In the genomic region with DNA sequence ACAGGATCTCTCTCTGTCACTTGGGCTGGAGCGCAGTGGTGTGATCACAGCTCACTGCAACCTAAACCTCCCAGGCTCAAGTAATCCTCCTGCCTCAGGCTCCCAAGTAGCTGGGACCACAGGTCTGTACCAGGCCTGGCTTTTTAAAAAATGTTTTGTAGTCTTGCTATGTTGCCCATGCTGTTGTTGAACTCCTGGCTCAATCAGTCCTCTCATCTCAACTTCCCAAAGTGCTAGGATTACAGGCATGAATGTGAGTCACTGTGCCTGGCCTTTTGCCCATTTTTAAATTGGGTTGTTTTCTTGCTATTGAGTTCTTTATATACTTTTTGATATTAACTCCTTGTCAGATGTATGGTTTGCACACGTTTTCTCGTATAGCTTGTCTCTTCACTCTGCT, we compare ENCODE assay signal across 16 cellular contexts. TPM values are rescaled to one million over a fixed set of nuclear protein-coding genes. Genes with fewer than 3 reads are reported as not detected.
A peak's percentile ranks its signal among the peaks of the same experiment; 100 is the strongest.
DNase-seq lines count a peak whose midpoint lies in the region; ATAC-seq and TF ChIP-seq lines count a peak whose summit lies in the region.
"Had no signal": no experiment of that assay in that cellular context is flagged by ENCODE, and none has a peak within 500 bp of the region (broad histone marks: within the 10 kb centered on the region; RNA-seq: fewer than 3 reads in every experiment).

No MANE protein-coding gene starts in this region.

- TF ChIP-seq CTCF in progenitor cell of endocrine pancreas (IDR thresholded peaks at IDR 0.05; ENCODE audit: unreplicated experiment) (no peak), left ventricle myocardium inferior (IDR thresholded peaks at IDR 0.05; ENCODE audit: borderline replicate concordance) (no peak)

- H3K4me1 Mint-ChIP-seq in progenitor cell of endocrine pancreas (ENCODE audit: low read depth) = peaks cover 5% of the 10 kb centered on the region
- H3K4me1 Mint-ChIP-seq in activated CD4-positive, alpha-beta T cell treated with anti-CD3 and anti-CD28 coated beads, Interleukin-2, amount 10 ng/mL, durations not matched to agents 24 days and 14 days = no peaks in the 10 kb centered on the region

- H3K4me1 ChIP-seq in left ventricle myocardium inferior = peaks cover 10% of the 10 kb centered on the region

- H3K27me3 Mint-ChIP-seq in progenitor cell of endocrine pancreas = no peaks in the 10 kb centered on the region
- H3K27me3 Mint-ChIP-seq in activated CD4-positive, alpha-beta T cell treated with anti-CD3 and anti-CD28 coated beads, Interleukin-2, amount 10 ng/mL, durations not matched to agents 24 days and 14 days = no peaks in the 10 kb centered on the region
- H3K27me3 Mint-ChIP-seq: activated CD8-positive, alpha-beta T cell treated with anti-CD3 and anti-CD28 coated beads for 36 hours; CD4-positive, alpha-beta T cell; stimulated activated naive CD8-positive, alpha-beta T cell treated with anti-CD3 and anti-CD28 coated beads, Interleukin-15, Interleukin-2, amounts not matched to agents 100 ng/mL and 50 ng/mL, for 24 hours had no signal

- H3K9me3 ChIP-seq in left ventricle myocardium inferior (replicated peaks) = peaks cover 4% of the 10 kb centered on the region

- H3K36me3 ChIP-seq in left ventricle myocardium inferior = no peaks in the 10 kb centered on the region
- H3K36me3 ChIP-seq: heart right ventricle had no signal

- no peak overlapping the region for H3K4me3 ChIP-seq in left ventricle myocardium inferior
- H3K4me3 ChIP-seq: coronary artery, heart right ventricle had no signal

- H3K4me3 Mint-ChIP-seq in progenitor cell of endocrine pancreas (ENCODE audit: low read depth) = no peak overlapping the region
- no peak overlapping the region for H3K4me3 Mint-ChIP-seq in activated CD4-positive, alpha-beta T cell treated with anti-CD3 and anti-CD28 coated beads, Interleukin-2, amount 10 ng/mL, durations not matched to agents 24 days and 14 days
- H3K4me3 Mint-ChIP-seq: activated CD8-positive, alpha-beta T cell treated with anti-CD3 and anti-CD28 coated beads for 36 hours; CD4-positive, alpha-beta T cell; stimulated activated naive CD8-positive, alpha-beta T cell treated with anti-CD3 and anti-CD28 coated beads, Interleukin-15, Interleukin-2, amounts not matched to agents 100 ng/mL and 50 ng/mL, for 24 hours had no signal

- peaks cover 3% of the 10 kb centered on the region for H3K36me3 Mint-ChIP-seq in progenitor cell of endocrine pancreas (ENCODE audit: insufficient read depth)
- H3K36me3 Mint-ChIP-seq in activated CD4-positive, alpha-beta T cell treated with anti-CD3 and anti-CD28 coated beads, Interleukin-2, amount 10 ng/mL, durations not matched to agents 24 days and 14 days (ENCODE audit: low read depth) = no peaks in the 10 kb centered on the region

- peak; percentile 44 for DNase-seq in ELR (ENCODE audit: low read depth)
- peak; percentile 88 for DNase-seq in fibroblast of peridontal ligament (ENCODE audit: extremely low read depth)
- DNase-seq in progenitor cell of endocrine pancreas (ENCODE audit: low spot score, unreplicated experiment) = no peak
- DNase-seq in NCI-H510A (lab: John Stamatoyannopoulos, UW) = no peak
- no peak for DNase-seq in left ventricle myocardium inferior
- no peak for DNase-seq in activated CD4-positive, alpha-beta T cell treated with anti-CD3 and anti-CD28 coated beads, Interleukin-2, amount 10 ng/mL, durations not matched to agents 24 days and 14 days
- DNase-seq: activated CD8-positive, alpha-beta T cell treated with anti-CD3 and anti-CD28 coated beads for 36 hours; activated naive CD4-positive, alpha-beta T cell treated with Interleukin-2 at 50 U/mL for 16 hours; CD4-positive, alpha-beta T cell; heart right ventricle; mammary epithelial cell; stimulated activated CD4-positive, alpha-beta T cell treated with anti-CD3 and anti-CD28 coated beads, Interleukin-4, amount 100 ng/mL, for 1 hour had no signal

- H3K27ac ChIP-seq in left ventricle myocardium inferior (replicated peaks) = no peak overlapping the region
- H3K27ac ChIP-seq: coronary artery, heart right ventricle had no signal

- H3K9me3 Mint-ChIP-seq in progenitor cell of endocrine pancreas (ENCODE audit: low read depth) = no peaks in the 10 kb centered on the region
- no peaks in the 10 kb centered on the region for H3K9me3 Mint-ChIP-seq in activated CD4-positive, alpha-beta T cell treated with anti-CD3 and anti-CD28 coated beads, Interleukin-2, amount 10 ng/mL, durations not matched to agents 24 days and 14 days
- H3K9me3 Mint-ChIP-seq: activated CD8-positive, alpha-beta T cell treated with anti-CD3 and anti-CD28 coated beads for 36 hours; CD4-positive, alpha-beta T cell; stimulated activated naive CD8-positive, alpha-beta T cell treated with anti-CD3 and anti-CD28 coated beads, Interleukin-15, Interleukin-2, amounts not matched to agents 100 ng/mL and 50 ng/mL, for 24 hours had no signal

- H3K27ac Mint-ChIP-seq in progenitor cell of endocrine pancreas = peak overlapping the region; percentile 3
- H3K27ac Mint-ChIP-seq in activated CD4-positive, alpha-beta T cell treated with anti-CD3 and anti-CD28 coated beads, Interleukin-2, amount 10 ng/mL, durations not matched to agents 24 days and 14 days = no peak overlapping the region
- H3K27ac Mint-ChIP-seq: activated CD8-positive, alpha-beta T cell treated with anti-CD3 and anti-CD28 coated beads for 36 hours; CD4-positive, alpha-beta T cell; stimulated activated naive CD8-positive, alpha-beta T cell treated with anti-CD3 and anti-CD28 coated beads, Interleukin-15, Interleukin-2, amounts not matched to agents 100 ng/mL and 50 ng/mL, for 24 hours had no signal

- intact Hi-C loops in left ventricle myocardium inferior (cut with micrococcal nuclease) = no loop called here
- intact Hi-C loops in activated CD4-positive, alpha-beta T cell treated with anti-CD3 and anti-CD28 coated beads, Interleukin-2, amount 10 ng/mL, durations not matched to agents 24 days and 14 days (cut with micrococcal nuclease) = no loop called here

- H3K27me3 ChIP-seq in left ventricle myocardium inferior (ENCODE audit: low read depth) = no peaks in the 10 kb centered on the region
- H3K27me3 ChIP-seq: heart right ventricle had no signal

- peak; percentile 83 for ATAC-seq in SK-N-SH treated with all-trans-retinoic acid at 6 μM for 48 hours
- no peak for ATAC-seq in HG03439 (IDR thresholded peaks at IDR 0.05; ENCODE audit: unreplicated experiment)
- ATAC-seq: activated CD8-positive, alpha-beta T cell treated with anti-CD3 and anti-CD28 coated beads for 36 hours; heart right ventricle had no signal

TF ChIP-seq in SK-N-SH treated with all-trans-retinoic acid at 6 μM for 48 hours, 23 proteins besides CTCF, POLR2A, EP300 and RAD21 (continues in another document):
- TF ChIP-seq CREB5 (CRISPR knock-in tag; IDR thresholded peaks at IDR 0.05; ENCODE audit: low read depth) (no peak), ZNF565 (CRISPR knock-in tag; conservative IDR thresholded peaks at IDR 0.05; ENCODE audit: low read depth) (no peak), ZFP3 (CRISPR knock-in tag; IDR thresholded peaks at IDR 0.05) (no peak), ZFP30 (CRISPR knock-in tag; IDR thresholded peaks at IDR 0.05) (no peak), TOX (CRISPR knock-in tag; IDR thresholded peaks at IDR 0.05; ENCODE audit: borderline replicate concordance) (no peak), RARB (CRISPR knock-in tag; IDR thresholded peaks at IDR 0.05) (no peak), CSDC2 (CRISPR knock-in tag; IDR thresholded peaks at IDR 0.05) (no peak), ZNF8 (CRISPR knock-in tag; IDR thresholded peaks at IDR 0.05) (no peak), OSR1 (CRISPR knock-in tag; IDR thresholded peaks at IDR 0.05) (no peak), TCF4 (CRISPR knock-in tag; IDR thresholded peaks at IDR 0.05; ENCODE audit: borderline replicate concordance) (no peak), SNAI2 (CRISPR knock-in tag; IDR thresholded peaks at IDR 0.05) (no peak), ZNF70 (CRISPR knock-in tag; IDR thresholded peaks at IDR 0.05) (no peak)
- TF ChIP-seq, protein P1, sequence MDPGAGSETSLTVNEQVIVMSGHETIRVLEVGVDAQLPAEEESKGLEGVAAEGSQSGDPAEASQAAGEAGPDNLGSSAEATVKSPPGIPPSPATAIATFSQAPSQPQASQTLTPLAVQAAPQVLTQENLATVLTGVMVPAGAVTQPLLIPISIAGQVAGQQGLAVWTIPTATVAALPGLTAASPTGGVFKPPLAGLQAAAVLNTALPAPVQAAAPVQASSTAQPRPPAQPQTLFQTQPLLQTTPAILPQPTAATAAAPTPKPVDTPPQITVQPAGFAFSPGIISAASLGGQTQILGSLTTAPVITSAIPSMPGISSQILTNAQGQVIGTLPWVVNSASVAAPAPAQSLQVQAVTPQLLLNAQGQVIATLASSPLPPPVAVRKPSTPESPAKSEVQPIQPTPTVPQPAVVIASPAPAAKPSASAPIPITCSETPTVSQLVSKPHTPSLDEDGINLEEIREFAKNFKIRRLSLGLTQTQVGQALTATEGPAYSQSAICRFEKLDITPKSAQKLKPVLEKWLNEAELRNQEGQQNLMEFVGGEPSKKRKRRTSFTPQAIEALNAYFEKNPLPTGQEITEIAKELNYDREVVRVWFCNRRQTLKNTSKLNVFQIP (CRISPR knock-in tag; IDR thresholded peaks at IDR 0.05; ENCODE audit: borderline replicate concordance, low read depth) = no peak

RNA-seq across cellular contexts. Expression of gene PITPNB, which starts 33.0 kb away (rescaled TPM):
- total RNA-seq in progenitor cell of endocrine pancreas = 72.6 and 74.4 TPM in 2 replicates
- 60.0 TPM for total RNA-seq in left ventricle myocardium inferior
- total RNA-seq in activated CD4-positive, alpha-beta T cell treated with anti-CD3 and anti-CD28 coated beads, Interleukin-2, amount 10 ng/mL, durations not matched to agents 24 days and 14 days = 148 TPM in 2 replicates

Comparison
In these comparisons a context has a peak if more than half of its experiments do, and no peak if none do; other contexts are left out.
1. DNase-seq: peak in ELR (single experiment) and fibroblast of peridontal ligament (single experiment); none in progenitor cell of endocrine pancreas (single experiment), NCI-H510A (single experiment), left ventricle myocardium inferior (single experiment) and activated CD4-positive, alpha-beta T cell treated with anti-CD3 and anti-CD28 coated beads, Interleukin-2, amount 10 ng/mL, durations not matched to agents 24 days and 14 days (single experiment).